8 cellular contexts compared by ENCODE assay signal in genomic region chr22:38271927-38272372, GRCh38. TPM values are rescaled to one million over a fixed set of nuclear protein-coding genes. Genes with fewer than 3 reads are reported as not detected.
DNase-seq lines count a peak whose midpoint lies in the region; ATAC-seq and TF ChIP-seq lines count a peak whose summit lies in the region.

No MANE protein-coding gene starts in this region.

- no peaks in the 10 kb centered on the region for H3K27me3 ChIP-seq in Peyer's patch

- peak overlapping the region; percentile 77 to 91 (median 81) for H3K27ac Mint-ChIP-seq in nephron

- H3K4me1 ChIP-seq in Peyer's patch: peaks cover 0 to 36% (median 7%) of the 10 kb centered on the region in 4 donors

- H3K9me3 Mint-ChIP-seq in nephron: no peaks in the 10 kb centered on the region

- no peaks in the 10 kb centered on the region for H3K36me3 Mint-ChIP-seq in nephron (ENCODE audit: low read depth)

- H3K9me3 ChIP-seq in Peyer's patch: no peaks in the 10 kb centered on the region

- no peak for TF ChIP-seq POLR2A in Peyer's patch (IDR thresholded peaks at IDR 0.05)

- DNase-seq in Right ventricle myocardium superior: peak; percentile 46
- DNase-seq in Right ventricle myocardium inferior (ENCODE audit: missing footprints): no peak
- peak in 2 of 3 donors; percentile 18 to 61 for DNase-seq in Peyer's patch
- no peak for DNase-seq in epithelial cell of prostate (ENCODE audit: low read depth, low spot score)

- peak overlapping the region; percentile 87 to 93 (median 93) for H3K4me3 Mint-ChIP-seq in nephron

- TF ChIP-seq CTCF in Peyer's patch (IDR thresholded peaks at IDR 0.05): no peak
- no peak for TF ChIP-seq CTCF in nephron (IDR thresholded peaks at IDR 0.05; ENCODE audit: unreplicated experiment in 3 of 3)

- no peaks in the 10 kb centered on the region for H3K36me3 ChIP-seq in Peyer's patch

- intact Hi-C loops in Right ventricle myocardium superior (cut with DNase I) (no loop called here), Right ventricle myocardium inferior (cut with DNase I) (loop anchor here (5.0 kb wide), 1 partner anchor 90 kb away; the partner anchor contains the start of gene PLA2G6)

- peaks cover 7% of the 10 kb centered on the region for H3K27me3 Mint-ChIP-seq in nephron (ENCODE audit: low read depth)

- peaks cover 58% of the 10 kb centered on the region for H3K4me1 Mint-ChIP-seq in nephron

- H3K4me3 ChIP-seq in Peyer's patch: peak overlapping the region; percentile 68 to 100 (median 89)

- peak; percentile 34 for ATAC-seq in Right ventricle myocardium superior (ENCODE audit: poor library complexity)
- ATAC-seq in Right ventricle myocardium inferior: no peak
- ATAC-seq in HG02588 (IDR thresholded peaks at IDR 0.05; ENCODE audit: unreplicated experiment): no peak
- ATAC-seq in HG02623 (IDR thresholded peaks at IDR 0.05; ENCODE audit: unreplicated experiment): no peak
- ATAC-seq in GM18868 (IDR thresholded peaks at IDR 0.05; ENCODE audit: unreplicated experiment): no peak

- peak overlapping the region; percentile 78 to 94 (median 88) for H3K27ac ChIP-seq in Peyer's patch
- H3K27ac ChIP-seq in epithelial cell of prostate: peak overlapping the region; percentile 68

RNA-seq across cellular contexts. Expression of gene TMEM184B, which starts 0.9 kb away (rescaled TPM):
- total RNA-seq in Right ventricle myocardium superior: 42.2 TPM
- 43.1 TPM for total RNA-seq in Right ventricle myocardium inferior
- 10 to 100 TPM; 39.1 to 56.1 (median 51.4) TPM for total RNA-seq in Peyer's patch

RNA-seq across cellular contexts. Expression of gene CSNK1E, which starts 45.3 kb away (rescaled TPM):
- 65.7 TPM for total RNA-seq in Right ventricle myocardium superior
- 55.4 TPM for total RNA-seq in Right ventricle myocardium inferior
- total RNA-seq in Peyer's patch: 100 to 1,000 TPM in 3 of 4 donors, 10 to 100 TPM in 1; 39.1 to 254 (median 114) TPM

Comparison
In these comparisons a context has a peak if more than half of its experiments do, and no peak if none do; other contexts are left out.
1. DNase-seq: peak in Right ventricle myocardium superior (single experiment) and Peyer's patch (2 of 3); none in Right ventricle myocardium inferior (single experiment) and epithelial cell of prostate (single experiment).